ENCODE assay signal across 31 cellular contexts in the genomic region with DNA sequence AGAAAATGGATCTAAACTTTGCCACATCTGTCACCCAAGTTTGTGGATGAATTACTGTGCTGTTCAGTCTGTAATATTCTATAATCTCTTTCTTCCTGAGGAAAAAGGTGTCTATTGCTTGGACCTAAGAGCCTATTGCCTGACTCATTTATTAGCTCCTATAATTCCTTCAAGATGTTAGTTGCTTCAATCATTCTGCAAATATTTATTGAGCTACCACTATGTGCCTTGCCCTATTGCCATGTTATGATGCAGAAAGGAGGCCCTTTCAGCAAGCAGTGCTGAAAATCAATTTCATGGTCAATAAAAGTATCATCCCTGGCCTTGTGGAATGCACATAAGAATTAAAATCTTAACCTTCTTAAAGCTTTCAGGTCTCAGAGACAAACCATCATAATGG.
"Had no signal": no experiment of that assay in that cellular context is flagged by ENCODE, and none has a peak within 500 bp of the region (broad histone marks: within the 10 kb centered on the region; RNA-seq: fewer than 3 reads in every experiment).

No MANE protein-coding gene starts in this region.

- DNase-seq: activated CD4-positive, alpha-beta T cell treated with anti-CD3 and anti-CD28 coated beads, Interleukin-2, amount 10 ng/mL, durations not matched to agents 24 days and 14 days; activated CD4-positive, alpha-beta T cell treated with anti-CD3 and anti-CD28 coated beads, Interleukin-2, amount 50 U/mL, for 4 hours; activated CD8-positive, alpha-beta T cell treated with anti-CD3 and anti-CD28 coated beads for 36 hours; activated effector memory CD4-positive, alpha-beta T cell treated with anti-CD3 and anti-CD28 coated beads, Interleukin-2, amount 50 U/mL, for 16 hours; activated naive CD4-positive, alpha-beta T cell; activated naive CD4-positive, alpha-beta T cell treated with anti-CD3 and anti-CD28 coated beads, Interleukin-2, amount 50 U/mL, for 16 hours; activated naive CD8-positive, alpha-beta T cell treated with anti-CD3 and anti-CD28 coated beads for 36 hours; activated T-cell treated with anti-CD3 and anti-CD28 coated beads, Interleukin-2, amount 50 U/mL, for 1 hour; activated T-cell treated with anti-CD3 and anti-CD28 coated beads, Interleukin-2, amount 50 U/mL, for 72 hours; amygdala; Kasumi-1; MG63; NCI-H1048; NCI-H1105 treated with DMSO at 0.1 percent for 48 hours; NCI-H1436; NCI-H1694; NCI-H1930; NCI-H2081 treated with DMSO at 0.1 percent for 48 hours; NCI-H226; NCI-H446 treated with DMSO at 0.1 percent for 48 hours; NCI-H524; NCI-H69; NK-92 treated with Interleukin-12 subunit alpha and Interleukin-12 subunit beta, amount 100 ng/mL, for 24 hours; PC-9; Right ventricle myocardium superior had no signal

- FAIRE-seq: TTC549 had no signal

- ATAC-seq: activated CD8-positive, alpha-beta T cell treated with anti-CD3 and anti-CD28 coated beads for 36 hours; activated T-cell treated with anti-CD3 and anti-CD28 coated beads, Interleukin-2, amount 50 U/mL, for 72 hours; activated T-helper 17 cell treated with anti-CD3 and anti-CD28 coated beads, Interleukin-2, amount 50 U/mL, for 72 hours had no signal

- H3K4me3 ChIP-seq: ascending aorta, cardiac muscle cell, MG63, PC-9, SJCRH30, SK-N-MC had no signal
